9 cellular contexts compared by ENCODE assay signal in genomic region chr18:45837283-45838070, GRCh38. TPM values are rescaled to one million over a fixed set of nuclear protein-coding genes. Genes with fewer than 3 reads are reported as not detected.
A peak's percentile ranks its signal among the peaks of the same experiment; 100 is the strongest.
DNase-seq lines count a peak whose midpoint lies in the region; ATAC-seq and TF ChIP-seq lines count a peak whose summit lies in the region.
"Had no signal": no experiment of that assay in that cellular context is flagged by ENCODE, and none has a peak within 500 bp of the region (broad histone marks: within the 10 kb centered on the region; RNA-seq: fewer than 3 reads in every experiment).

No MANE protein-coding gene starts in this region.

- H3K27me3 Mint-ChIP-seq in activated CD8-positive, alpha-beta memory T cell treated with anti-CD3 and anti-CD28 coated beads, Interleukin-2, amount 10 ng/mL, durations not matched to agents 7 days and 5 days, result peaks cover 56% of the 10 kb centered on the region

- H3K4me3 ChIP-seq in SK-N-MC (peak overlapping the region; percentile 50), testis (peak overlapping the region; percentile 20 to 26)

- peaks cover 5% of the 10 kb centered on the region for H3K4me1 ChIP-seq in testis

- H3K9me3 Mint-ChIP-seq in activated CD8-positive, alpha-beta memory T cell treated with anti-CD3 and anti-CD28 coated beads, Interleukin-2, amount 10 ng/mL, durations not matched to agents 7 days and 5 days (ENCODE audit: low read depth), result no peaks in the 10 kb centered on the region

- H3K27me3 ChIP-seq in testis, result no peaks in the 10 kb centered on the region

- no peak overlapping the region for H3K4me3 Mint-ChIP-seq in activated CD8-positive, alpha-beta memory T cell treated with anti-CD3 and anti-CD28 coated beads, Interleukin-2, amount 10 ng/mL, durations not matched to agents 7 days and 5 days

- no peak for TF ChIP-seq POLR2A in testis (IDR thresholded peaks at IDR 0.05)

- peak; percentile 78 for ATAC-seq in activated CD8-positive, alpha-beta memory T cell treated with anti-CD3 and anti-CD28 coated beads, Interleukin-2, amount 10 ng/mL, durations not matched to agents 7 days and 5 days
- ATAC-seq in GM21447 (IDR thresholded peaks at IDR 0.05; ENCODE audit: unreplicated experiment) (no peak), HG03280 (IDR thresholded peaks at IDR 0.05; ENCODE audit: unreplicated experiment) (no peak)

- TF ChIP-seq CTCF in testis (IDR thresholded peaks at IDR 0.05), result no peak

- H3K36me3 Mint-ChIP-seq in activated CD8-positive, alpha-beta memory T cell treated with anti-CD3 and anti-CD28 coated beads, Interleukin-2, amount 10 ng/mL, durations not matched to agents 7 days and 5 days, result no peaks in the 10 kb centered on the region

- H3K27ac Mint-ChIP-seq in activated CD8-positive, alpha-beta memory T cell treated with anti-CD3 and anti-CD28 coated beads, Interleukin-2, amount 10 ng/mL, durations not matched to agents 7 days and 5 days, result no peak overlapping the region

- CTCF ChIA-PET in activated CD8-positive, alpha-beta memory T cell treated with anti-CD3 and anti-CD28 coated beads, Interleukin-2, amount 10 ng/mL, durations not matched to agents 7 days and 5 days (lab: Charles Lee), result interaction anchor here (0.7 to 1.4 kb wide), 5 partner anchors 41 to 173 kb away, joined by 3 to 11 read pairs (median 4); no protein-coding TSS in a partner anchor

- H3K9ac ChIP-seq in SK-N-MC (ENCODE audit: insufficient read length), result no peak overlapping the region

- intact Hi-C loops in testis (cut with DNase I; ENCODE audit: low total_unique reads), result no loop called here

- peak; percentile 66 for DNase-seq in activated CD8-positive, alpha-beta memory T cell treated with anti-CD3 and anti-CD28 coated beads, Interleukin-2, amount 10 ng/mL, durations not matched to agents 7 days and 5 days
- DNase-seq in activated CD8-positive, alpha-beta memory T cell treated with anti-CD3 and anti-CD28 coated beads for 24 hours, result no peak
- no peak for DNase-seq in SK-N-MC (ENCODE audit: low read depth, low spot score)
- DNase-seq in dermis blood vessel endothelial cell, result peak; percentile 64
- peak; percentile 91 for DNase-seq in mesenteric fat pad (ENCODE audit: low spot score)
- peak; percentile 49 for DNase-seq in testis
- DNase-seq: DND-41 had no signal

- H3K9me3 ChIP-seq in SK-N-MC (ENCODE audit: low read depth, low read length), result no peaks in the 10 kb centered on the region
- no peaks in the 10 kb centered on the region for H3K9me3 ChIP-seq in testis

- H3K27ac ChIP-seq in SK-N-MC, result no peak overlapping the region
- no peak overlapping the region for H3K27ac ChIP-seq in testis

- H3K36me3 ChIP-seq in SK-N-MC (ENCODE audit: insufficient read depth, low read length), result no peaks in the 10 kb centered on the region
- no peaks in the 10 kb centered on the region for H3K36me3 ChIP-seq in testis (ENCODE audit: low read depth, missing control alignments)

- H3K4me1 Mint-ChIP-seq in activated CD8-positive, alpha-beta memory T cell treated with anti-CD3 and anti-CD28 coated beads, Interleukin-2, amount 10 ng/mL, durations not matched to agents 7 days and 5 days, result peaks cover 6% of the 10 kb centered on the region

- WGBS in testis, 2 donors, result 6 to 43% methylated on average over 1 to 65 of the region's 84 CpGs

RNA-seq across cellular contexts. Expression of gene SIGLEC15, which starts 12.0 kb away (rescaled TPM):
- not detected for total RNA-seq in activated CD8-positive, alpha-beta memory T cell treated with anti-CD3 and anti-CD28 coated beads, Interleukin-2, amount 10 ng/mL, durations not matched to agents 7 days and 5 days
- total RNA-seq in dermis blood vessel endothelial cell (0.05 TPM in 1 of 2 replicates, not detected in the other), mesenteric fat pad (0.32 TPM), testis (under 1 TPM in 1 of 2 donors, not detected in 1; 0.19 TPM)
- polyA plus RNA-seq in testis (ENCODE audit: insufficient read depth, low read depth, low replicate concordance), result 0.20 TPM

Comparison
In these comparisons a context has a peak if more than half of its experiments do, and no peak if none do; other contexts are left out.
1. DNase-seq: peak in activated CD8-positive, alpha-beta memory T cell treated with anti-CD3 and anti-CD28 coated beads, Interleukin-2, amount 10 ng/mL, durations not matched to agents 7 days and 5 days (single experiment), dermis blood vessel endothelial cell (single experiment), mesenteric fat pad (single experiment) and testis (single experiment); none in activated CD8-positive, alpha-beta memory T cell treated with anti-CD3 and anti-CD28 coated beads for 24 hours (single experiment) and SK-N-MC (single experiment).